25 cellular contexts compared by ENCODE assay signal in genomic region chr9:97761066-97761598, GRCh38.
DNase-seq lines count a peak whose midpoint lies in the region; ATAC-seq, FAIRE-seq and TF ChIP-seq lines count a peak whose summit lies in the region.
"Had no signal": no experiment of that assay in that cellular context is flagged by ENCODE, and none has a peak within 500 bp of the region (broad histone marks: within the 10 kb centered on the region; RNA-seq: fewer than 3 reads in every experiment).

No MANE protein-coding gene starts in this region.

- H3K36me3 Mint-ChIP-seq in Caco-2 (ENCODE audit: insufficient read depth, unreplicated experiment) (no peaks in the 10 kb centered on the region), endodermal cell (ENCODE audit: low read depth) (no peaks in the 10 kb centered on the region)
- H3K36me3 Mint-ChIP-seq: CD8-positive, alpha-beta T cell had no signal

- H3K36me3 ChIP-seq in Caco-2 (ENCODE audit: control insufficient read depth, insufficient read depth, low read length) (no peaks in the 10 kb centered on the region), K562 (ENCODE audit: control insufficient read depth, insufficient read depth, low read length) (no peaks in the 10 kb centered on the region), small intestine (ENCODE audit: control insufficient read depth in 2 of 2, insufficient read depth in 2 of 2, low read length in 2 of 2) (no peaks in the 10 kb centered on the region), endodermal cell (ENCODE audit: control insufficient read depth, insufficient read depth, low read length) (no peaks in the 10 kb centered on the region)
- H3K36me3 ChIP-seq: SJSA1 had no signal

- H3K4me3 Mint-ChIP-seq in Caco-2 (ENCODE audit: unreplicated experiment): peak overlapping the region; percentile 62
- no peak overlapping the region for H3K4me3 Mint-ChIP-seq in endodermal cell
- H3K4me3 Mint-ChIP-seq: B cell; CD8-positive, alpha-beta T cell; GM23338; H9 had no signal

- no peak overlapping the region for H3K4me3 ChIP-seq in A549
- no peak overlapping the region for H3K4me3 ChIP-seq in Caco-2 (ENCODE audit: low read depth, low read length)
- no peak overlapping the region for H3K4me3 ChIP-seq in K562
- no peak overlapping the region for H3K4me3 ChIP-seq in small intestine (ENCODE audit: low read depth in 1 of 2, low read length in 2 of 2)
- no peak overlapping the region for H3K4me3 ChIP-seq in endodermal cell (ENCODE audit: low read length)
- H3K4me3 ChIP-seq: GM23338, SJSA1 had no signal

- no peak for TF ChIP-seq CTCF in A549 (IDR thresholded peaks at IDR 0.05)
- TF ChIP-seq CTCF in Caco-2 (IDR thresholded peaks at IDR 0.05; ENCODE audit: insufficient read depth in 1 of 2, low read depth in 1 of 2, low read length in 1 of 2, severe bottlenecking in 1 of 2, unreplicated experiment in 1 of 2): no peak
- no peak for TF ChIP-seq CTCF in K562 (IDR thresholded peaks at IDR 0.05 in 2 of 3, conservative IDR thresholded peaks at IDR 0.05 in 1 of 3; ENCODE audit: insufficient read depth in 2 of 3, low read depth in 1 of 3, low read length in 3 of 3)
- no peak for TF ChIP-seq CTCF in endodermal cell (conservative IDR thresholded peaks at IDR 0.05)

- no peak for TF ChIP-seq POLR2A in A549 (IDR thresholded peaks at IDR 0.05; ENCODE audit: low read length)
- no peak for TF ChIP-seq POLR2A in K562 (conservative IDR thresholded peaks at IDR 0.05)

- WGBS in A549 (ENCODE audit: missing lambda C conversion rate): 68% methylated on average over 8 of the region's 8 CpGs
- 2% methylated on average over 8 of the region's 8 CpGs for WGBS in K562 (ENCODE audit: insufficient coverage, low coverage, missing lambda C conversion rate)
- WGBS in small intestine, 3 donors: 29 to 53% (median 46%) methylated on average over 8 of the region's 8 CpGs
- 83 to 87% methylated on average over 6 to 8 of the region's 8 CpGs for WGBS in endodermal cell (ENCODE audit: insufficient coverage in 1 of 2, insufficient read length in 1 of 2), 2 experiments

- intact Hi-C loops in Caco-2 (cut with micrococcal nuclease; ENCODE audit: unreplicated experiment) (loop anchor here (2.0 kb wide), 2 partner anchors 42 to 50 kb away; no protein-coding TSS in a partner anchor), K562 (cut with micrococcal nuclease) (no loop called here)

- H3K4me1 Mint-ChIP-seq in Caco-2 (ENCODE audit: low read depth, unreplicated experiment) (peaks cover 36% of the 10 kb centered on the region), endodermal cell (no peaks in the 10 kb centered on the region)
- H3K4me1 Mint-ChIP-seq: B cell, GM23338, H9 had no signal

- H3K27me3 Mint-ChIP-seq in Caco-2 (ENCODE audit: insufficient read depth, unreplicated experiment) (no peaks in the 10 kb centered on the region), endodermal cell (ENCODE audit: insufficient read depth) (peaks cover 88% of the 10 kb centered on the region)

- in situ Hi-C loops in K562 (cut with MboI): no loop called here

- POLR2A ChIA-PET in A549 (lab: Yijun Ruan, JAX): no interaction called here
- POLR2A ChIA-PET in Caco-2 (lab: Charles Lee): interaction anchor here (1.0 to 2.8 kb wide), 3 partner anchors 10 to 42 kb away, joined by 4 to 22 read pairs (median 9); no protein-coding TSS in a partner anchor
- POLR2A ChIA-PET in K562 (lab: Yijun Ruan, JAX): interaction anchor here (0.6 to 1.1 kb wide), 4 partner anchors 8 to 1024 kb away, joined by 3 to 5 read pairs (median 4); no protein-coding TSS in a partner anchor

- H3K79me2 ChIP-seq in K562 (ENCODE audit: control insufficient read depth, insufficient read depth, low read length): no peaks in the 10 kb centered on the region

- peak overlapping the region in 1 of 2 experiments; percentile 77; a peak in 2 of 6 replicates for H3K27ac ChIP-seq in A549
- H3K27ac ChIP-seq in K562 (ENCODE audit: extremely low read depth, low read depth, low read length): no peak overlapping the region
- no peak overlapping the region for H3K27ac ChIP-seq in small intestine (ENCODE audit: low read depth in 1 of 2, low read length in 1 of 2)
- no peak overlapping the region for H3K27ac ChIP-seq in endodermal cell (ENCODE audit: low read depth, low read length)
- H3K27ac ChIP-seq: C4-2B, KMS-11, SJSA1 had no signal

- DNase-seq in A549 (ENCODE audit: low read depth in 1 of 2, low spot score in 1 of 2) (no peak), Caco-2 (peak; percentile 70 to 88), K562 (ENCODE audit: extremely low read depth in 1 of 4, low spot score in 3 of 4) (no peak), small intestine (peak; percentile 92), endodermal cell (no peak), EL (no peak)
- no peak for DNase-seq in activated effector memory CD4-positive, alpha-beta T cell treated with anti-CD3 and anti-CD28 coated beads, Interleukin-2, amount 50 U/mL, for 16 hours
- DNase-seq: CD8-positive, alpha-beta T cell; DMS 273 treated with DMSO at 0.1 percent for 48 hours; DMS79; GF-D8; H9; IMR-90; MM.1S; NCI-H1694 treated with DMSO at 0.1 percent for 48 hours; NCI-H2171 treated with DMSO at 0.1 percent for 48 hours; NCI-H526 treated with DMSO at 0.1 percent for 48 hours; PC-3 had no signal

- H3K9me3 ChIP-seq in A549 (no peaks in the 10 kb centered on the region), Caco-2 (no peaks in the 10 kb centered on the region), K562 (replicated peaks; ENCODE audit: control insufficient read depth, insufficient read depth, low read depth, low read length) (no peaks in the 10 kb centered on the region), small intestine (ENCODE audit: control insufficient read depth, low read depth) (no peaks in the 10 kb centered on the region), endodermal cell (ENCODE audit: control insufficient read depth, low read length) (no peaks in the 10 kb centered on the region)
- H3K9me3 ChIP-seq: SJSA1 had no signal

- no peak for TF ChIP-seq RAD21 in A549 (conservative IDR thresholded peaks at IDR 0.05 in 1 of 2, IDR thresholded peaks at IDR 0.05 in 1 of 2)
- TF ChIP-seq RAD21 in K562 (CRISPR knock-in tag; conservative IDR thresholded peaks at IDR 0.05 in 1 of 2, IDR thresholded peaks at IDR 0.05 in 1 of 2): no peak

- no peak for TF ChIP-seq EP300 in A549 (IDR thresholded peaks at IDR 0.05)
- TF ChIP-seq EP300 in K562 (IDR thresholded peaks at IDR 0.05; ENCODE audit: low read length): no peak

- H3K4me1 ChIP-seq in A549: peaks cover 22% of the 10 kb centered on the region
- peaks cover 43% of the 10 kb centered on the region for H3K4me1 ChIP-seq in Caco-2
- H3K4me1 ChIP-seq in K562 (replicated peaks in 1 of 2; ENCODE audit: control insufficient read depth in 2 of 2, insufficient read depth in 2 of 2, low read length in 2 of 2): no peaks in the 10 kb centered on the region; a peak in 1 of 5 replicates
- H3K4me1 ChIP-seq in small intestine (ENCODE audit: control insufficient read depth in 2 of 2, insufficient read depth in 1 of 2, low read depth in 1 of 2, low read length in 1 of 2): peaks cover 0 to 4% of the 10 kb centered on the region in 2 donors
- H3K4me1 ChIP-seq in endodermal cell (ENCODE audit: control insufficient read depth, insufficient read depth, low read length): no peaks in the 10 kb centered on the region

- H2AFZ ChIP-seq in K562 (ENCODE audit: low read depth, low read length): no peak overlapping the region
- H2AFZ ChIP-seq: GM23338 had no signal

- H3K27me3 ChIP-seq in Caco-2 (replicated peaks; ENCODE audit: control insufficient read depth, insufficient read depth, low read length) (no peaks in the 10 kb centered on the region), K562 (ENCODE audit: control insufficient read depth in 2 of 2, insufficient read depth in 2 of 2, low read length in 2 of 2) (peaks cover 11 to 41% of the 10 kb centered on the region in 2 experiments), small intestine (ENCODE audit: control insufficient read depth in 2 of 2, insufficient read depth in 2 of 2, low read length in 2 of 2) (peaks cover 0 to 2% of the 10 kb centered on the region in 2 donors), endodermal cell (ENCODE audit: control insufficient read depth, insufficient read depth, low read length, poor library complexity, severe bottlenecking) (peaks cover 65% of the 10 kb centered on the region)
- H3K27me3 ChIP-seq: SJSA1 had no signal

- FAIRE-seq in A549 (lab: Jason Lieb, UNC): no peak
- no peak for FAIRE-seq in K562 (lab: Jason Lieb, UNC)
- FAIRE-seq in small intestine (lab: Jason Lieb, UNC): no peak
- FAIRE-seq: GM12891 had no signal

- H3K9me3 Mint-ChIP-seq in Caco-2 (ENCODE audit: unreplicated experiment) (no peaks in the 10 kb centered on the region), endodermal cell (no peaks in the 10 kb centered on the region)
- H3K9me3 Mint-ChIP-seq: CD8-positive, alpha-beta T cell; GM23338 had no signal

- H3K27ac Mint-ChIP-seq in Caco-2 (ENCODE audit: unreplicated experiment) (peak overlapping the region; percentile 86), endodermal cell (no peak overlapping the region)
- H3K27ac Mint-ChIP-seq: B cell; CD8-positive, alpha-beta T cell; GM23338; H9 had no signal

- peak in 1 of 2 experiments; percentile 14; a peak in 2 of 6 replicates for ATAC-seq in A549
- ATAC-seq in K562: peak; percentile 42; the same call in 2 of the 3 replicates
- ATAC-seq: CD8-positive, alpha-beta T cell; GM23338; PC-3; Right ventricle myocardium inferior had no signal

- no peak overlapping the region for H3K9ac ChIP-seq in K562 (ENCODE audit: insufficient read depth in 1 of 2, low read depth in 2 of 2, low read length in 2 of 2)
- no peak overlapping the region for H3K9ac ChIP-seq in endodermal cell (ENCODE audit: extremely low read depth, low read length, poor library complexity, severe bottlenecking)
- H3K9ac ChIP-seq: KMS-11 had no signal

- H3K4me2 ChIP-seq in A549 (peak overlapping the region; percentile 75; the same call in 1 of the 3 replicates), K562 (ENCODE audit: insufficient read depth, low read length) (no peak overlapping the region; the same call in 1 of the 2 replicates)
- H3K4me2 ChIP-seq: GM23338, KMS-11 had no signal

- CTCF ChIA-PET in A549 (lab: Yijun Ruan, JAX) (interaction anchor here (0.6 to 1.9 kb wide), 5 partner anchors 11 to 790 kb away, joined by 3 to 7 read pairs (median 4); no protein-coding TSS in a partner anchor), Caco-2 (lab: Charles Lee) (interaction anchor here (1.0 to 1.5 kb wide), 4 partner anchors 10 to 128 kb away, joined by 3 to 4 read pairs (median 4); partner anchors contain the start of genes NCBP1 and TSTD2), K562 (lab: Yijun Ruan, JAX; ENCODE audit: low intra/inter-chr PET ratio) (no interaction called here)

- no peaks in the 10 kb centered on the region for H3K9me1 ChIP-seq in K562 (ENCODE audit: control insufficient read depth, insufficient read depth, low read length)

- BruUV-seq in Caco-2 (replicated peaks; lab: Mats Ljungman, UMichigan): TSS peak; percentile 75
- no TSS peak for BruUV-seq in K562 (replicated peaks; lab: Mats Ljungman, UMichigan)

- H4K20me1 ChIP-seq in K562 (replicated peaks; ENCODE audit: control insufficient read depth, insufficient read depth, low read length): no peaks in the 10 kb centered on the region

TF ChIP-seq in A549, 52 proteins besides CTCF, POLR2A, EP300 and RAD21 (continues in another document):
- TF ChIP-seq RCOR1 (IDR thresholded peaks at IDR 0.05; ENCODE audit: low read depth, low read length) (no peak), KDM5A (IDR thresholded peaks at IDR 0.05) (no peak)

TF ChIP-seq in K562, 482 proteins besides CTCF, POLR2A, EP300 and RAD21:
- TF ChIP-seq ZNF24 (IDR thresholded peaks at IDR 0.05) (0 out of 2 replicates have a peak, but pooled peaks have one; percentile 19), COPS2 (conservative IDR thresholded peaks at IDR 0.05) (no peak)

Comparison
In these comparisons a context has a peak if more than half of its experiments do, and no peak if none do; other contexts are left out.
1. DNase-seq: peak in Caco-2 (2 of 2) and small intestine (single experiment); none in A549 (0 of 2), K562 (0 of 4), activated effector memory CD4-positive, alpha-beta T cell treated with anti-CD3 and anti-CD28 coated beads, Interleukin-2, amount 50 U/mL, for 16 hours (single experiment), endodermal cell (single experiment) and EL (single experiment).